Comparison of ENCODE assay signal across 8 cellular contexts in the genomic region with DNA sequence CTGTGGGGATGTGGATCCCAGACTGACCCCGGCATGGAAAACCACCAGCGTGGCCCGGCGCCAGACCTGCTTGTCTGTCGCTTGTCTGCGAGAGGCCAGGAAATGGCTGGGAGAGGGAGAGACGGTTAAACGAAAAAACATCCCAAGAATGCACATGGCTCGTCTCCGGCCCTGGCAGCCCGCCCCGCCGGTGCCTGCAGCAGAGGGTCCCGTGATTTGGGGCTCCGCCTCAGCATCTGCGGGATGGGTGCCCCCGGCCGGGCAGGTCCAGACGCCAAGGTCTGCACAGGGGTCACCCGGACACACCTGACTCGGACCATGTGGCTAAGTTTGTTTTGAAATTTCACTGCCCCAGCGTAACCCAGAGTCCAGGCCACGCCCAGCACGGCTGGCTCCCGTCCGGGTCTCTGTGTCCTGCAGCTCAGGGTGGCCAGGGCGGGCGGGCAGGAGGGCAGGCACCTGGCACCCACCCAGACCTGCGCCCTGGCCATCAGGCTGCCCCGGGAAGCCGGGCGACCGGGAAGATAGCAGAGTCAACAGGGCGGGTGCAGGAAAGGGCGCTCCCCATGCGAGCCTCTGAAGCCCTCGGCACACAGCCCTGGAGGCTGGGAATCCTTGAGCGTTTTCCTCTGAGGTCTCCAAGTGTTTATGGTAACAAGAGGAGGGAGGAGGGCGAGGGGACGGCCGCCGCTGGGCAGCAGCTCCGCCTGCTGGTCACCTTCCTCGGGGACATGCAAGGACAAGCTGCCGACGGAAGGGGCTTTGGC.
A peak's percentile ranks its signal among the peaks of the same experiment; 100 is the strongest.
DNase-seq lines count a peak whose midpoint lies in the region; ATAC-seq and TF ChIP-seq lines count a peak whose summit lies in the region.

No MANE protein-coding gene starts in this region.

- no peaks in the 10 kb centered on the region for H3K27me3 Mint-ChIP-seq in naive thymus-derived CD8-positive, alpha-beta T cell

- DNase-seq in BE2C: peak; percentile 83
- peak; percentile 43 to 75 for DNase-seq in HL-60 (ENCODE audit: low read depth in 1 of 2, low spot score in 1 of 2)
- DNase-seq in RWPE2 (ENCODE audit: low spot score): no peak
- peak; percentile 67 for DNase-seq in activated gamma-delta T cell treated with Interleukin-2 at 50 U/mL for 16 hours
- peak; percentile 93 for DNase-seq in fibroblast of the aortic adventitia (ENCODE audit: low read depth)
- peak; percentile 38 to 82 (median 53) for DNase-seq in naive thymus-derived CD8-positive, alpha-beta T cell
- DNase-seq in stimulated activated naive CD4-positive, alpha-beta T cell treated with Interleukin-2 at 50 U/mL for 16 hours (lab: John Stamatoyannopoulos, UW): peak; percentile 44

- POLR2A ChIA-PET in naive thymus-derived CD8-positive, alpha-beta T cell (lab: Charles Lee): interaction anchor here (0.6 to 8.2 kb wide), 9 partner anchors 17 to 496 kb away, joined by 3 to 152 read pairs (median 4); a partner anchor contains a TSS

- H3K36me3 Mint-ChIP-seq in naive thymus-derived CD8-positive, alpha-beta T cell: peaks cover 0 to 5% (median 5%) of the 10 kb centered on the region in 3 donors

- H3K4me3 ChIP-seq in BE2C (ENCODE audit: low read depth, low read length) (peak overlapping the region; percentile 62), HL-60 (replicated peaks; ENCODE audit: insufficient read depth, low read length) (peak overlapping the region; percentile 22), RWPE2 (ENCODE audit: severe bottlenecking) (peak overlapping the region; percentile 26), fibroblast of the aortic adventitia (ENCODE audit: low read depth, low read length) (peak overlapping the region; percentile 57)

- TF ChIP-seq CTCF in BE2C (IDR thresholded peaks at IDR 0.05; ENCODE audit: low read depth, low read length) (peak; percentile 85), HL-60 (IDR thresholded peaks at IDR 0.05; ENCODE audit: insufficient read depth, low read length) (peak; percentile 77), RWPE2 (IDR thresholded peaks at IDR 0.05; ENCODE audit: poor library complexity, severe bottlenecking) (peak; percentile 90), fibroblast of the aortic adventitia (IDR thresholded peaks at IDR 0.05; ENCODE audit: insufficient read depth, low read length) (peak; percentile 94)

- H3K27me3 ChIP-seq in BE2C: no peaks in the 10 kb centered on the region
- no peaks in the 10 kb centered on the region for H3K27me3 ChIP-seq in HL-60 (ENCODE audit: insufficient read depth, poor library complexity, severe bottlenecking)
- H3K27me3 ChIP-seq in RWPE2 (ENCODE audit: insufficient read depth, poor library complexity, severe bottlenecking): no peaks in the 10 kb centered on the region

- H3K27ac Mint-ChIP-seq in naive thymus-derived CD8-positive, alpha-beta T cell: peak overlapping the region in 1 of 10 donors; percentile 22

- no peaks in the 10 kb centered on the region for H3K4me1 ChIP-seq in BE2C
- H3K4me1 ChIP-seq in RWPE2 (ENCODE audit: insufficient read depth, poor library complexity, severe bottlenecking): peaks cover 10% of the 10 kb centered on the region

- peak overlapping the region; percentile 28 to 73 (median 56) for H3K4me3 Mint-ChIP-seq in naive thymus-derived CD8-positive, alpha-beta T cell

- H3K36me3 ChIP-seq in BE2C (no peaks in the 10 kb centered on the region), RWPE2 (ENCODE audit: low read depth) (no peaks in the 10 kb centered on the region)

- ATAC-seq in RWPE2 (ENCODE audit: low read depth): peak; percentile 92
- ATAC-seq in naive thymus-derived CD8-positive, alpha-beta T cell: peak; percentile 50 to 73
- no peak for ATAC-seq in HG02973 (IDR thresholded peaks at IDR 0.05; ENCODE audit: unreplicated experiment)

- H3K9me3 ChIP-seq in BE2C (peaks cover 3% of the 10 kb centered on the region), RWPE2 (ENCODE audit: severe bottlenecking) (peaks cover 7% of the 10 kb centered on the region)

- H3K9me3 Mint-ChIP-seq in naive thymus-derived CD8-positive, alpha-beta T cell: peaks cover 0 to 14% (median 3%) of the 10 kb centered on the region in 9 donors

- H3K27ac ChIP-seq in HL-60 (replicated peaks) (no peak overlapping the region), RWPE2 (ENCODE audit: poor library complexity, severe bottlenecking) (peak overlapping the region; percentile 82)

- H3K4me1 Mint-ChIP-seq in naive thymus-derived CD8-positive, alpha-beta T cell: peaks cover 3 to 5% (median 4%) of the 10 kb centered on the region in 4 donors
